In genomic region chr3:197501496-197501878, GRCh38 we compare ENCODE assay signal across 10 cellular contexts. TPM values are rescaled to one million over a fixed set of nuclear protein-coding genes. Genes with fewer than 3 reads are reported as not detected.
DNase-seq lines count a peak whose midpoint lies in the region; ATAC-seq, FAIRE-seq and TF ChIP-seq lines count a peak whose summit lies in the region.
"Had no signal": no experiment of that assay in that cellular context is flagged by ENCODE, and none has a peak within 500 bp of the region (broad histone marks: within the 10 kb centered on the region; RNA-seq: fewer than 3 reads in every experiment).

No MANE protein-coding gene starts in this region.

- no peaks in the 10 kb centered on the region for H3K36me3 Mint-ChIP-seq in astrocyte (ENCODE audit: low read depth, unreplicated experiment)
- H3K36me3 Mint-ChIP-seq: CD4-positive, CD25-positive, alpha-beta regulatory T cell had no signal

- H2AFZ ChIP-seq in KMS-11 (ENCODE audit: low read depth) (peak overlapping the region; percentile 45; the same call in 1 of the 2 replicates), astrocyte (ENCODE audit: low read depth, low read length) (peak overlapping the region; percentile 1), osteoblast (ENCODE audit: low read length) (peak overlapping the region; percentile 63)

- no peak overlapping the region for H3K27ac Mint-ChIP-seq in astrocyte (ENCODE audit: unreplicated experiment)
- H3K27ac Mint-ChIP-seq: CD4-positive, CD25-positive, alpha-beta regulatory T cell had no signal

- no peak for ATAC-seq in GM21723 (IDR thresholded peaks at IDR 0.05; ENCODE audit: unreplicated experiment)

- H3K4me3 ChIP-seq in KMS-11 (IDR thresholded peaks at IDR 0.05; ENCODE audit: insufficient read depth, low read depth, low read length) (no peak overlapping the region), astrocyte (ENCODE audit: insufficient read depth, low read depth, low read length) (no peak overlapping the region), osteoblast (ENCODE audit: insufficient read depth, low read length) (peak overlapping the region; percentile 31)
- H3K4me3 ChIP-seq: cardiac muscle cell had no signal

- TF ChIP-seq CTCF in KMS-11 (conservative IDR thresholded peaks at IDR 0.05; ENCODE audit: low read depth, low read length) (no peak), astrocyte (IDR thresholded peaks at IDR 0.05; ENCODE audit: insufficient read depth, low read depth, low read length) (no peak), osteoblast (IDR thresholded peaks at IDR 0.05; ENCODE audit: extremely low read depth, low read depth, low read length) (no peak), D721Med (IDR thresholded peaks at IDR 0.05; ENCODE audit: insufficient read depth, missing control alignments) (no peak)

- no peaks in the 10 kb centered on the region for H3K79me2 ChIP-seq in KMS-11 (ENCODE audit: insufficient read depth, low read depth)
- H3K79me2 ChIP-seq in astrocyte (ENCODE audit: insufficient read depth, low read length), result no peaks in the 10 kb centered on the region
- no peaks in the 10 kb centered on the region for H3K79me2 ChIP-seq in osteoblast (ENCODE audit: insufficient read depth, low read length)

- peaks cover 11% of the 10 kb centered on the region for H3K4me1 ChIP-seq in KMS-11 (ENCODE audit: low read depth, poor library complexity, severe bottlenecking)
- peaks cover 10% of the 10 kb centered on the region for H3K4me1 ChIP-seq in astrocyte (ENCODE audit: insufficient read depth, low read length)
- peaks cover 9% of the 10 kb centered on the region for H3K4me1 ChIP-seq in osteoblast (ENCODE audit: insufficient read depth, low read length)

- H3K27ac ChIP-seq in KMS-11, result no peak overlapping the region
- H3K27ac ChIP-seq in astrocyte (ENCODE audit: low read depth, low read length), result no peak overlapping the region
- peak overlapping the region; percentile 23 for H3K27ac ChIP-seq in osteoblast (ENCODE audit: low read depth, low read length)
- H3K27ac ChIP-seq: cardiac muscle cell had no signal

- H3K4me3 Mint-ChIP-seq in astrocyte (ENCODE audit: unreplicated experiment), result no peak overlapping the region
- H3K4me3 Mint-ChIP-seq: CD4-positive, CD25-positive, alpha-beta regulatory T cell had no signal

- H3K4me1 Mint-ChIP-seq in astrocyte (ENCODE audit: low read depth, unreplicated experiment), result peaks cover 4% of the 10 kb centered on the region
- H3K4me1 Mint-ChIP-seq: CD4-positive, CD25-positive, alpha-beta regulatory T cell had no signal

- no peaks in the 10 kb centered on the region for H3K27me3 ChIP-seq in KMS-11 (ENCODE audit: insufficient read depth, low read depth)
- H3K27me3 ChIP-seq in astrocyte (ENCODE audit: insufficient read depth, low read length), result no peaks in the 10 kb centered on the region
- no peaks in the 10 kb centered on the region for H3K27me3 ChIP-seq in osteoblast (ENCODE audit: insufficient read depth, low read length)
- H3K27me3 ChIP-seq: cardiac muscle cell had no signal

- no peak for FAIRE-seq in astrocyte (lab: Jason Lieb, UNC)
- FAIRE-seq in D721Med (lab: Jason Lieb, UNC), result no peak

- H3K9ac ChIP-seq in KMS-11 (no peak overlapping the region), astrocyte (ENCODE audit: low read length) (no peak overlapping the region)

- H3K36me3 ChIP-seq in KMS-11 (ENCODE audit: insufficient read depth) (no peaks in the 10 kb centered on the region), astrocyte (ENCODE audit: insufficient read depth, low read length) (no peaks in the 10 kb centered on the region), osteoblast (ENCODE audit: insufficient read depth, low read length) (no peaks in the 10 kb centered on the region)
- H3K36me3 ChIP-seq: cardiac muscle cell had no signal

- peak overlapping the region; percentile 23; the same call in 1 of the 2 replicates for H3K4me2 ChIP-seq in KMS-11
- H3K4me2 ChIP-seq in astrocyte (ENCODE audit: low read length), result peak overlapping the region; percentile 3
- H3K4me2 ChIP-seq in osteoblast (ENCODE audit: insufficient read depth, low read length), result peak overlapping the region; percentile 36

- no peaks in the 10 kb centered on the region for H3K9me3 Mint-ChIP-seq in astrocyte (ENCODE audit: unreplicated experiment)
- H3K9me3 Mint-ChIP-seq: CD4-positive, CD25-positive, alpha-beta regulatory T cell had no signal

- peaks cover 1% of the 10 kb centered on the region for H3K27me3 Mint-ChIP-seq in astrocyte (ENCODE audit: low read depth, unreplicated experiment)
- H3K27me3 Mint-ChIP-seq: CD4-positive, CD25-positive, alpha-beta regulatory T cell had no signal

- H4K20me1 ChIP-seq in KMS-11 (ENCODE audit: insufficient read depth) (no peaks in the 10 kb centered on the region), astrocyte (ENCODE audit: insufficient read depth, low read length) (no peaks in the 10 kb centered on the region), osteoblast (ENCODE audit: insufficient read depth, low read length) (no peaks in the 10 kb centered on the region)

- peak; percentile 53 for DNase-seq in SIG-M5 treated with dmso at 0.1 percent for 504 hours (lab: John Stamatoyannopoulos, UW; ENCODE audit: unreplicated experiment)
- no peak for DNase-seq in SIG-M5 (lab: John Stamatoyannopoulos, UW)
- DNase-seq in astrocyte (ENCODE audit: low read depth), result peak; percentile 41
- peak; percentile 83 for DNase-seq in osteoblast (ENCODE audit: insufficient read length, low spot score, missing footprints)
- no peak for DNase-seq in D721Med (ENCODE audit: insufficient read length, low spot score)
- no peak for DNase-seq in AG08395 (ENCODE audit: low spot score)

- H3K9me3 ChIP-seq in astrocyte (ENCODE audit: insufficient read depth, low read depth, low read length), result no peaks in the 10 kb centered on the region
- no peaks in the 10 kb centered on the region for H3K9me3 ChIP-seq in osteoblast (ENCODE audit: low read depth, low read length)

RNA-seq across cellular contexts. Expression of gene BDH1, which starts 54.3 kb away (rescaled TPM):
- total RNA-seq in astrocyte (0.96 and 1.5 TPM in 2 replicates), osteoblast (5.6 and 5.8 TPM in 2 replicates)

Comparison
In these comparisons a context has a peak if more than half of its experiments do, and no peak if none do; other contexts are left out.
1. DNase-seq: peak in SIG-M5 treated with dmso at 0.1 percent for 504 hours (single experiment), astrocyte (single experiment) and osteoblast (single experiment); none in SIG-M5 (single experiment), D721Med (single experiment) and AG08395 (single experiment).
2. H2AFZ ChIP-seq: peak in every context shown above with its lines; median percentile 63 in osteoblast; 45 in KMS-11; 1 in astrocyte.
3. Peak in every context shown above with its lines, with median percentiles within 50 percentile points of each other: H3K4me2 ChIP-seq.